9 cellular contexts compared by ENCODE assay signal in the genomic region with DNA sequence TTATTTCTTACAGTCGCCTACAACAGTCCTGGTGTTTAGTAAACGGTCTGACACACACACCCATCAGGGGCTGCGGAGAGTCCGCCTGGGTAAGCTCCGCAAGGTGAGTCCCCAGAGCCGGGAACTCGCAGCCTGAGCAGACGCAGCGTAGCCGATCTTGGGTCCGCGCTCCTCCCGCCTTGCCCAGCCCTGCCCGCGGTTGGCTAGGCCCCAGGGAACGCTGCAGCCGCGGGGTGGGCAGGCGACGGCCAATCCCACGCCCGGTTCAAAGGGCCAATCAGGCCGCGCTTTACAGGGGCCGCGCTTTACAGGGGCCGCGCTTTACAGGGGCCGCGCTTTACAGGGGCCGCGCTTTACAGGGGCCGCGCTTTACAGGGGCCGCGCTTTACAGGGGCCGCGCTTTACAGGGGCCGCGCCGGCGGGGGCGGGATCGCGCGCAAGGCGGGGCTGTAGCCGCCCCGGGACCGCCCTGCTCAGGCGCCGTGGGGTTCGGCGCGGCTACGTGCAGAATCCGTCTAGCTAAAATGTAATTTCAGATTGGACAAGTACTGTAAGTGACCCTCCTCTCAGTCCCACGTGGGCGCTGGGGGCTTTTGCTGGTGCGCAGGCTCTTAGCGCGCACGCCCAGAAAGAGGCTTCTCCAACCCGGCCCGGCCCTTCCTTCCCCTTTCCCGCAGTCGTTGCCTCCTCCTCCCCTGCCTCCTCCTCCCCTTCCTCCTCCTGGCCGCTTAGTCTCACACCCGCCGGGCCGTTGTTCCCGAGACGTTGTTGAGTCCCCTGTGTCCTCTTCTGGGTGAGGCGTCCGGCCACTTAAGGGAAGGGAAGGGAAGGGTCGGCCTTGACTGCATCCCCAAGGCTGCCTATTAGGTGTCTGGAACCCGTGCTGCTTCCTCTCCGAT. TPM values are rescaled to one million over a fixed set of nuclear protein-coding genes. Genes with fewer than 3 reads are reported as not detected.
DNase-seq lines count a peak whose midpoint lies in the region; ATAC-seq, FAIRE-seq and TF ChIP-seq lines count a peak whose summit lies in the region.
"Had no signal": no experiment of that assay in that cellular context is flagged by ENCODE, and none has a peak within 500 bp of the region (broad histone marks: within the 10 kb centered on the region; RNA-seq: fewer than 3 reads in every experiment).

A gene with protein sequence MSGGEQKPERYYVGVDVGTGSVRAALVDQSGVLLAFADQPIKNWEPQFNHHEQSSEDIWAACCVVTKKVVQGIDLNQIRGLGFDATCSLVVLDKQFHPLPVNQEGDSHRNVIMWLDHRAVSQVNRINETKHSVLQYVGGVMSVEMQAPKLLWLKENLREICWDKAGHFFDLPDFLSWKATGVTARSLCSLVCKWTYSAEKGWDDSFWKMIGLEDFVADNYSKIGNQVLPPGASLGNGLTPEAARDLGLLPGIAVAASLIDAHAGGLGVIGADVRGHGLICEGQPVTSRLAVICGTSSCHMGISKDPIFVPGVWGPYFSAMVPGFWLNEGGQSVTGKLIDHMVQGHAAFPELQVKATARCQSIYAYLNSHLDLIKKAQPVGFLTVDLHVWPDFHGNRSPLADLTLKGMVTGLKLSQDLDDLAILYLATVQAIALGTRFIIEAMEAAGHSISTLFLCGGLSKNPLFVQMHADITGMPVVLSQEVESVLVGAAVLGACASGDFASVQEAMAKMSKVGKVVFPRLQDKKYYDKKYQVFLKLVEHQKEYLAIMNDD (plus strand): TSS at position 737 of the 899 bp plus-strand sequence. CDS start 24,456 bp downstream, outside the sequence.

- no peak for TF ChIP-seq CTCF in BE2C (IDR thresholded peaks at IDR 0.05; ENCODE audit: low read depth, low read length)

- DNase-seq in BE2C (peak; percentile 88), GM19239 (ENCODE audit: insufficient read length, low spot score) (peak; percentile 72), NCI-H524 treated with DMSO at 0.1 percent for 48 hours (lab: John Stamatoyannopoulos, UW) (peak; percentile 70)
- peak; percentile 67 to 69 for DNase-seq in activated CD4-positive, alpha-beta T cell treated with anti-CD3 and anti-CD28 coated beads for 4 hours
- DNase-seq in stimulated activated CD4-positive, alpha-beta T cell treated with anti-CD3 and anti-CD28 coated beads, Interleukin-1b, Interleukin-23, amount 100 ng/mL, for 24 hours (ENCODE audit: low read depth in 4 of 4, low spot score in 1 of 4): peak; percentile 41 to 76 (median 59)

- H3K4me1 ChIP-seq in BE2C: no peaks in the 10 kb centered on the region

- no peaks in the 10 kb centered on the region for H3K9me3 ChIP-seq in BE2C

- no peaks in the 10 kb centered on the region for H3K36me3 ChIP-seq in BE2C

- peak; percentile 91 for FAIRE-seq in GM19239 (lab: Jason Lieb, UNC)
- FAIRE-seq: islet of Langerhans had no signal

- H3K27me3 ChIP-seq in BE2C: no peaks in the 10 kb centered on the region
- no peaks in the 10 kb centered on the region for H3K27me3 ChIP-seq in layer of hippocampus (ENCODE audit: control insufficient read depth, insufficient read depth, low read length)

- H3K4me3 ChIP-seq in BE2C (ENCODE audit: low read depth, low read length): peak within 1 kb of the TSS; percentile 62

- ATAC-seq in HG03442 (IDR thresholded peaks at IDR 0.05; ENCODE audit: unreplicated experiment): peak; percentile 95

- H3K27ac ChIP-seq in cingulate gyrus (ENCODE audit: low read depth, low read length) (peak within 1 kb of the TSS; percentile 90), layer of hippocampus (ENCODE audit: low read depth, low read length) (peak within 1 kb of the TSS; percentile 90)

RNA-seq across cellular contexts. Expression of the gene that starts here (rescaled TPM):
- 12.1 TPM for polyA plus RNA-seq in BE2C (2012; ENCODE audit: insufficient read depth, insufficient read length, low read depth)

Comparison
In these comparisons a context has a peak if more than half of its experiments do, and no peak if none do; other contexts are left out.
1. Peak in every context shown above with its lines: DNase-seq, ATAC-seq, H3K4me3 ChIP-seq and H3K27ac ChIP-seq.